ENCODE assay signal across 1 cellular context in the genomic region with DNA sequence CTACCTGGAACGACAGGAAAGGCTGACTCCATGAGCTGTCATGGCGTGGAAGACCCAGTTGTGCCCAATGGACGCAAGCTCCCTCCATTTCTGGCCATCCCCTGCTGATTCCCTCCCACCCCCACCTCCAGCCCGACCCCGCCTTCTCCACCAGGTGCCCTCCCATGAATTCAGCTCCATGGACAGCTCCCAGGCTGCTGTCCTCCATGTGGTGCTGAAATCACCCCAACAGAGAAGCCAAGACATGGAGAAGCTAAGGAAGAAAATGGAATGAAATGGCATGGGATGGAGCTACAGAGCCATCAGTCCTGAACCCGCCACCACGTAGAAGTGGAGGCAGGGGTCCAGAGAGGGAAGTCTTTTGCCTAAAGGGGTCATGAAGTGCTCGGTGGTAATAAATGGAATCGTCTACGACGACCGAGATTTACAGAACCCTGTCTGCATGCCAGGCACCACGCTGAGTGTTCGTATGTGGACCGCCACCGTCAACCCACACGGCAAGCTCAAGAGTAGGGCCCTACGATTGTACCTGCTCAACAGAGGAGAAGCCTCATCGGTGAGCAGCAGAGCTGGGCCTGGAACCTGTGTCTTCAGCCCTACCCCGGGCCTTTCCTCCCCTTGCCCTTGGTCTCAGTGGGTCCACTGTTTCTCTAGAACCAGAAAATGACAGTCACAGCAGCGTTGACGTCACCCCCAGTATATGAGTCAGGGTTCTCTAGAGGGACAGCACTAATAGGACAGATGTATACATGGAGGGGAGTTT.
TF ChIP-seq lines count a peak whose summit lies in the region.

No MANE protein-coding gene starts in this region.

TF ChIP-seq in K562, 482 proteins besides CTCF, POLR2A, EP300 and RAD21 (continued from another document and continues in another):
- TF ChIP-seq NEUROD1 (IDR thresholded peaks at IDR 0.05; ENCODE audit: borderline replicate concordance, low read depth, low read length, partially characterized antibody) (peak; percentile 21), RNF2 (IDR thresholded peaks at IDR 0.05) (no peak), TEAD1 (CRISPR knock-in tag; IDR thresholded peaks at IDR 0.05) (peak in 1 of 2 experiments; percentile 97; a peak in 2 of 4 replicates), PHTF2 (CRISPR knock-in tag; IDR thresholded peaks at IDR 0.05) (no peak), CBX1 (IDR thresholded peaks at IDR 0.05; ENCODE audit: low read depth) (no peak), ZNF282 (CRISPR knock-in tag; IDR thresholded peaks at IDR 0.05) (peak; percentile 97; the same call in 1 of the 2 replicates), EHMT2 (IDR thresholded peaks at IDR 0.05) (peak; percentile 100), SRSF3 (IDR thresholded peaks at IDR 0.05; ENCODE audit: insufficient read depth, low read length) (no peak), JUNB (CRISPR knock-in tag; conservative IDR thresholded peaks at IDR 0.05) (0 out of 2 replicates have a peak, but pooled peaks have one; percentile 38), ELF4 (CRISPR knock-in tag; IDR thresholded peaks at IDR 0.05) (no peak), IRF2 (CRISPR knock-in tag; IDR thresholded peaks at IDR 0.05) (peak; percentile 98), SP1 (CRISPR knock-in tag; IDR thresholded peaks at IDR 0.05) (peak; percentile 78)
- TF ChIP-seq, protein P1, sequence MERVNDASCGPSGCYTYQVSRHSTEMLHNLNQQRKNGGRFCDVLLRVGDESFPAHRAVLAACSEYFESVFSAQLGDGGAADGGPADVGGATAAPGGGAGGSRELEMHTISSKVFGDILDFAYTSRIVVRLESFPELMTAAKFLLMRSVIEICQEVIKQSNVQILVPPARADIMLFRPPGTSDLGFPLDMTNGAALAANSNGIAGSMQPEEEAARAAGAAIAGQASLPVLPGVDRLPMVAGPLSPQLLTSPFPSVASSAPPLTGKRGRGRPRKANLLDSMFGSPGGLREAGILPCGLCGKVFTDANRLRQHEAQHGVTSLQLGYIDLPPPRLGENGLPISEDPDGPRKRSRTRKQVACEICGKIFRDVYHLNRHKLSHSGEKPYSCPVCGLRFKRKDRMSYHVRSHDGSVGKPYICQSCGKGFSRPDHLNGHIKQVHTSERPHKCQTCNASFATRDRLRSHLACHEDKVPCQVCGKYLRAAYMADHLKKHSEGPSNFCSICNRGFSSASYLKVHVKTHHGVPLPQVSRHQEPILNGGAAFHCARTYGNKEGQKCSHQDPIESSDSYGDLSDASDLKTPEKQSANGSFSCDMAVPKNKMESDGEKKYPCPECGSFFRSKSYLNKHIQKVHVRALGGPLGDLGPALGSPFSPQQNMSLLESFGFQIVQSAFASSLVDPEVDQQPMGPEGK (CRISPR knock-in tag; IDR thresholded peaks at IDR 0.05; ENCODE audit: borderline replicate concordance) = no peak
- TF ChIP-seq, protein P2, sequence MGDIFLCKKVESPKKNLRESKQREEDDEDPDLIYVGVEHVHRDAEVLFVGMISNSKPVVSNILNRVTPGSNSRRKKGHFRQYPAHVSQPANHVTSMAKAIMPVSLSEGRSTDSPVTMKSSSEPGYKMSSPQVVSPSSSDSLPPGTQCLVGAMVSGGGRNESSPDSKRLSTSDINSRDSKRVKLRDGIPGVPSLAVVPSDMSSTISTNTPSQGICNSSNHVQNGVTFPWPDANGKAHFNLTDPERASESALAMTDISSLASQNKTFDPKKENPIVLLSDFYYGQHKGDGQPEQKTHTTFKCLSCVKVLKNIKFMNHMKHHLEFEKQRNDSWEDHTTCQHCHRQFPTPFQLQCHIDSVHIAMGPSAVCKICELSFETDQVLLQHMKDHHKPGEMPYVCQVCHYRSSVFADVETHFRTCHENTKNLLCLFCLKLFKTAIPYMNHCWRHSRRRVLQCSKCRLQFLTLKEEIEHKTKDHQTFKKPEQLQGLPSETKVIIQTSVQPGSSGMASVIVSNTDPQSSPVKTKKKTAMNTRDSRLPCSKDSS (IDR thresholded peaks at IDR 0.05; ENCODE audit: low read depth, partially characterized antibody) = no peak
- TF ChIP-seq, protein P3, sequence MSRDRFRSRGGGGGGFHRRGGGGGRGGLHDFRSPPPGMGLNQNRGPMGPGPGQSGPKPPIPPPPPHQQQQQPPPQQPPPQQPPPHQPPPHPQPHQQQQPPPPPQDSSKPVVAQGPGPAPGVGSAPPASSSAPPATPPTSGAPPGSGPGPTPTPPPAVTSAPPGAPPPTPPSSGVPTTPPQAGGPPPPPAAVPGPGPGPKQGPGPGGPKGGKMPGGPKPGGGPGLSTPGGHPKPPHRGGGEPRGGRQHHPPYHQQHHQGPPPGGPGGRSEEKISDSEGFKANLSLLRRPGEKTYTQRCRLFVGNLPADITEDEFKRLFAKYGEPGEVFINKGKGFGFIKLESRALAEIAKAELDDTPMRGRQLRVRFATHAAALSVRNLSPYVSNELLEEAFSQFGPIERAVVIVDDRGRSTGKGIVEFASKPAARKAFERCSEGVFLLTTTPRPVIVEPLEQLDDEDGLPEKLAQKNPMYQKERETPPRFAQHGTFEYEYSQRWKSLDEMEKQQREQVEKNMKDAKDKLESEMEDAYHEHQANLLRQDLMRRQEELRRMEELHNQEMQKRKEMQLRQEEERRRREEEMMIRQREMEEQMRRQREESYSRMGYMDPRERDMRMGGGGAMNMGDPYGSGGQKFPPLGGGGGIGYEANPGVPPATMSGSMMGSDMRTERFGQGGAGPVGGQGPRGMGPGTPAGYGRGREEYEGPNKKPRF (IDR thresholded peaks at IDR 0.05; ENCODE audit: low read depth, low read length) = no peak
- TF ChIP-seq, protein P4, sequence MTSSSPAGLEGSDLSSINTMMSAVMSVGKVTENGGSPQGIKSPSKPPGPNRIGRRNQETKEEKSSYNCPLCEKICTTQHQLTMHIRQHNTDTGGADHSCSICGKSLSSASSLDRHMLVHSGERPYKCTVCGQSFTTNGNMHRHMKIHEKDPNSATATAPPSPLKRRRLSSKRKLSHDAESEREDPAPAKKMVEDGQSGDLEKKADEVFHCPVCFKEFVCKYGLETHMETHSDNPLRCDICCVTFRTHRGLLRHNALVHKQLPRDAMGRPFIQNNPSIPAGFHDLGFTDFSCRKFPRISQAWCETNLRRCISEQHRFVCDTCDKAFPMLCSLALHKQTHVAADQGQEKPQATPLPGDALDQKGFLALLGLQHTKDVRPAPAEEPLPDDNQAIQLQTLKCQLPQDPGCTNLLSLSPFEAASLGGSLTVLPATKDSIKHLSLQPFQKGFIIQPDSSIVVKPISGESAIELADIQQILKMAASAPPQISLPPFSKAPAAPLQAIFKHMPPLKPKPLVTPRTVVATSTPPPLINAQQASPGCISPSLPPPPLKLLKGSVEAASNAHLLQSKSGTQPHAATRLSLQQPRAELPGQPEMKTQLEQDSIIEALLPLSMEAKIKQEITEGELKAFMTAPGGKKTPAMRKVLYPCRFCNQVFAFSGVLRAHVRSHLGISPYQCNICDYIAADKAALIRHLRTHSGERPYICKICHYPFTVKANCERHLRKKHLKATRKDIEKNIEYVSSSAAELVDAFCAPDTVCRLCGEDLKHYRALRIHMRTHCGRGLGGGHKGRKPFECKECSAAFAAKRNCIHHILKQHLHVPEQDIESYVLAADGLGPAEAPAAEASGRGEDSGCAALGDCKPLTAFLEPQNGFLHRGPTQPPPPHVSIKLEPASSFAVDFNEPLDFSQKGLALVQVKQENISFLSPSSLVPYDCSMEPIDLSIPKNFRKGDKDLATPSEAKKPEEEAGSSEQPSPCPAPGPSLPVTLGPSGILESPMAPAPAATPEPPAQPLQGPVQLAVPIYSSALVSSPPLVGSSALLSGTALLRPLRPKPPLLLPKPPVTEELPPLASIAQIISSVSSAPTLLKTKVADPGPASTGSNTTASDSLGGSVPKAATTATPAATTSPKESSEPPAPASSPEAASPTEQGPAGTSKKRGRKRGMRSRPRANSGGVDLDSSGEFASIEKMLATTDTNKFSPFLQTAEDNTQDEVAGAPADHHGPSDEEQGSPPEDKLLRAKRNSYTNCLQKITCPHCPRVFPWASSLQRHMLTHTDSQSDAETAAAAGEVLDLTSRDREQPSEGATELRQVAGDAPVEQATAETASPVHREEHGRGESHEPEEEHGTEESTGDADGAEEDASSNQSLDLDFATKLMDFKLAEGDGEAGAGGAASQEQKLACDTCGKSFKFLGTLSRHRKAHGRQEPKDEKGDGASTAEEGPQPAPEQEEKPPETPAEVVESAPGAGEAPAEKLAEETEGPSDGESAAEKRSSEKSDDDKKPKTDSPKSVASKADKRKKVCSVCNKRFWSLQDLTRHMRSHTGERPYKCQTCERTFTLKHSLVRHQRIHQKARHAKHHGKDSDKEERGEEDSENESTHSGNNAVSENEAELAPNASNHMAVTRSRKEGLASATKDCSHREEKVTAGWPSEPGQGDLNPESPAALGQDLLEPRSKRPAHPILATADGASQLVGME (CRISPR knock-in tag; IDR thresholded peaks at IDR 0.05) = no peak
- TF ChIP-seq, protein P5, sequence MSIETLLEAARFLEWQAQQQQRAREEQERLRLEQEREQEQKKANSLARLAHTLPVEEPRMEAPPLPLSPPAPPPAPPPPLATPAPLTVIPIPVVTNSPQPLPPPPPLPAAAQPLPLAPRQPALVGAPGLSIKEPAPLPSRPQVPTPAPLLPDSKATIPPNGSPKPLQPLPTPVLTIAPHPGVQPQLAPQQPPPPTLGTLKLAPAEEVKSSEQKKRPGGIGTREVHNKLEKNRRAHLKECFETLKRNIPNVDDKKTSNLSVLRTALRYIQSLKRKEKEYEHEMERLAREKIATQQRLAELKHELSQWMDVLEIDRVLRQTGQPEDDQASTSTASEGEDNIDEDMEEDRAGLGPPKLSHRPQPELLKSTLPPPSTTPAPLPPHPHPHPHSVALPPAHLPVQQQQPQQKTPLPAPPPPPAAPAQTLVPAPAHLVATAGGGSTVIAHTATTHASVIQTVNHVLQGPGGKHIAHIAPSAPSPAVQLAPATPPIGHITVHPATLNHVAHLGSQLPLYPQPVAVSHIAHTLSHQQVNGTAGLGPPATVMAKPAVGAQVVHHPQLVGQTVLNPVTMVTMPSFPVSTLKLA (conservative IDR thresholded peaks at IDR 0.05) = peak; percentile 66 to 89
- TF ChIP-seq, protein P6, sequence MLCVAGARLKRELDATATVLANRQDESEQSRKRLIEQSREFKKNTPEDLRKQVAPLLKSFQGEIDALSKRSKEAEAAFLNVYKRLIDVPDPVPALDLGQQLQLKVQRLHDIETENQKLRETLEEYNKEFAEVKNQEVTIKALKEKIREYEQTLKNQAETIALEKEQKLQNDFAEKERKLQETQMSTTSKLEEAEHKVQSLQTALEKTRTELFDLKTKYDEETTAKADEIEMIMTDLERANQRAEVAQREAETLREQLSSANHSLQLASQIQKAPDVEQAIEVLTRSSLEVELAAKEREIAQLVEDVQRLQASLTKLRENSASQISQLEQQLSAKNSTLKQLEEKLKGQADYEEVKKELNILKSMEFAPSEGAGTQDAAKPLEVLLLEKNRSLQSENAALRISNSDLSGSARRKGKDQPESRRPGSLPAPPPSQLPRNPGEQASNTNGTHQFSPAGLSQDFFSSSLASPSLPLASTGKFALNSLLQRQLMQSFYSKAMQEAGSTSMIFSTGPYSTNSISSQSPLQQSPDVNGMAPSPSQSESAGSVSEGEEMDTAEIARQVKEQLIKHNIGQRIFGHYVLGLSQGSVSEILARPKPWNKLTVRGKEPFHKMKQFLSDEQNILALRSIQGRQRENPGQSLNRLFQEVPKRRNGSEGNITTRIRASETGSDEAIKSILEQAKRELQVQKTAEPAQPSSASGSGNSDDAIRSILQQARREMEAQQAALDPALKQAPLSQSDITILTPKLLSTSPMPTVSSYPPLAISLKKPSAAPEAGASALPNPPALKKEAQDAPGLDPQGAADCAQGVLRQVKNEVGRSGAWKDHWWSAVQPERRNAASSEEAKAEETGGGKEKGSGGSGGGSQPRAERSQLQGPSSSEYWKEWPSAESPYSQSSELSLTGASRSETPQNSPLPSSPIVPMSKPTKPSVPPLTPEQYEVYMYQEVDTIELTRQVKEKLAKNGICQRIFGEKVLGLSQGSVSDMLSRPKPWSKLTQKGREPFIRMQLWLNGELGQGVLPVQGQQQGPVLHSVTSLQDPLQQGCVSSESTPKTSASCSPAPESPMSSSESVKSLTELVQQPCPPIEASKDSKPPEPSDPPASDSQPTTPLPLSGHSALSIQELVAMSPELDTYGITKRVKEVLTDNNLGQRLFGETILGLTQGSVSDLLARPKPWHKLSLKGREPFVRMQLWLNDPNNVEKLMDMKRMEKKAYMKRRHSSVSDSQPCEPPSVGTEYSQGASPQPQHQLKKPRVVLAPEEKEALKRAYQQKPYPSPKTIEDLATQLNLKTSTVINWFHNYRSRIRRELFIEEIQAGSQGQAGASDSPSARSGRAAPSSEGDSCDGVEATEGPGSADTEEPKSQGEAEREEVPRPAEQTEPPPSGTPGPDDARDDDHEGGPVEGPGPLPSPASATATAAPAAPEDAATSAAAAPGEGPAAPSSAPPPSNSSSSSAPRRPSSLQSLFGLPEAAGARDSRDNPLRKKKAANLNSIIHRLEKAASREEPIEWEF (CRISPR knock-in tag; IDR thresholded peaks at IDR 0.05) = 0 out of 2 replicates have a peak, but pooled peaks have one; percentile 49
- TF ChIP-seq, protein P7, sequence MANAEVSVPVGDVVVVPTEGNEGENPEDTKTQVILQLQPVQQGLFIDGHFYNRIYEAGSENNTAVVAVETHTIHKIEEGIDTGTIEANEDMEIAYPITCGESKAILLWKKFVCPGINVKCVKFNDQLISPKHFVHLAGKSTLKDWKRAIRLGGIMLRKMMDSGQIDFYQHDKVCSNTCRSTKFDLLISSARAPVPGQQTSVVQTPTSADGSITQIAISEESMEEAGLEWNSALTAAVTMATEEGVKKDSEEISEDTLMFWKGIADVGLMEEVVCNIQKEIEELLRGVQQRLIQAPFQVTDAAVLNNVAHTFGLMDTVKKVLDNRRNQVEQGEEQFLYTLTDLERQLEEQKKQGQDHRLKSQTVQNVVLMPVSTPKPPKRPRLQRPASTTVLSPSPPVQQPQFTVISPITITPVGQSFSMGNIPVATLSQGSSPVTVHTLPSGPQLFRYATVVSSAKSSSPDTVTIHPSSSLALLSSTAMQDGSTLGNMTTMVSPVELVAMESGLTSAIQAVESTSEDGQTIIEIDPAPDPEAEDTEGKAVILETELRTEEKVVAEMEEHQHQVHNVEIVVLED (CRISPR knock-in tag; IDR thresholded peaks at IDR 0.05) = no peak
- TF ChIP-seq, protein P8, sequence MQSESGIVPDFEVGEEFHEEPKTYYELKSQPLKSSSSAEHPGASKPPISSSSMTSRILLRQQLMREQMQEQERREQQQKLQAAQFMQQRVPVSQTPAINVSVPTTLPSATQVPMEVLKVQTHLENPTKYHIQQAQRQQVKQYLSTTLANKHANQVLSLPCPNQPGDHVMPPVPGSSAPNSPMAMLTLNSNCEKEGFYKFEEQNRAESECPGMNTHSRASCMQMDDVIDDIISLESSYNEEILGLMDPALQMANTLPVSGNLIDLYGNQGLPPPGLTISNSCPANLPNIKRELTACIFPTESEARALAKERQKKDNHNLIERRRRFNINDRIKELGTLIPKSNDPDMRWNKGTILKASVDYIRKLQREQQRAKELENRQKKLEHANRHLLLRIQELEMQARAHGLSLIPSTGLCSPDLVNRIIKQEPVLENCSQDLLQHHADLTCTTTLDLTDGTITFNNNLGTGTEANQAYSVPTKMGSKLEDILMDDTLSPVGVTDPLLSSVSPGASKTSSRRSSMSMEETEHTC (IDR thresholded peaks at IDR 0.05) = no peak
